Comparison of ENCODE assay signal across 8 cellular contexts in genomic region chr1:16874968-16875367, GRCh38. TPM values are rescaled to one million over a fixed set of nuclear protein-coding genes. Genes with fewer than 3 reads are reported as not detected.
DNase-seq lines count a peak whose midpoint lies in the region; ATAC-seq, FAIRE-seq and TF ChIP-seq lines count a peak whose summit lies in the region.
"Not testable (repeated sequence)": the region's sequence is repeated elsewhere in the genome, so short reads cannot be mapped to it uniquely, and the experiment has no call there.
"Had no signal": no experiment of that assay in that cellular context is flagged by ENCODE, and none has a peak within 500 bp of the region (broad histone marks: within the 10 kb centered on the region; RNA-seq: fewer than 3 reads in every experiment).

No MANE protein-coding gene starts in this region.

- DNase-seq in GM23338 (ENCODE audit: low spot score); H1 (ENCODE audit: low read depth in 1 of 2, low spot score in 2 of 2); left lobe of liver (ENCODE audit: low spot score); neural progenitor cell (ENCODE audit: low spot score): not testable (repeated sequence)

- H2BK12ac ChIP-seq in H1 (ENCODE audit: low read depth, low read length), result not testable (repeated sequence)

- H3K14ac ChIP-seq in H1 (ENCODE audit: insufficient read length), result not testable (repeated sequence)

- peak overlapping the region; percentile 49 for H3K4me3 ChIP-seq in GM23338
- peak overlapping the region; percentile 43; the same call in 1 of the 2 replicates for H3K4me3 ChIP-seq in HUES6 (ENCODE audit: low read depth, low read length)
- H3K4me3 ChIP-seq in H1 (ENCODE audit: extremely low read depth in 1 of 4, insufficient read depth in 2 of 4, low read depth in 3 of 4, low read length in 4 of 4), result peak overlapping the region in 2 of 4 experiments; percentile 30 to 48; a peak in 1 of 8 replicates
- peak overlapping the region; percentile 39 for H3K4me3 ChIP-seq in iPS-15b (ENCODE audit: low read depth, low read length)
- H3K4me3 ChIP-seq in neural progenitor cell, result not testable (repeated sequence)

- FAIRE-seq in H1 (lab: Jason Lieb, UNC), result peak; percentile 55

- not testable (repeated sequence) for TF ChIP-seq POLR2A in H1 (IDR thresholded peaks at IDR 0.05; ENCODE audit: control extremely low read depth in 1 of 2, low read depth in 2 of 2, low read length in 2 of 2)

- H3K79me2 ChIP-seq in GM23338 (replicated peaks; ENCODE audit: insufficient read depth); H1 (ENCODE audit: control insufficient read depth in 1 of 2, insufficient read depth in 2 of 2, low read length in 2 of 2); neural progenitor cell (ENCODE audit: low read depth): not testable (repeated sequence)

- H3K4ac ChIP-seq in H1 (replicated peaks; ENCODE audit: insufficient read length, low read depth, low read length), result not testable (repeated sequence)

- H3K79me1 ChIP-seq in H1 (ENCODE audit: low read depth, low read length), result not testable (repeated sequence)

- H3K23ac ChIP-seq in H1 (ENCODE audit: insufficient read length), result not testable (repeated sequence)

- not testable (repeated sequence) for H3K9me2 ChIP-seq in GM23338 (ENCODE audit: insufficient read depth)

- H3K27me3 ChIP-seq in GM23338 (ENCODE audit: insufficient read depth) (peaks cover 55% of the 10 kb centered on the region), HUES6 (ENCODE audit: control insufficient read depth, insufficient read depth, low read length) (peaks cover 29% of the 10 kb centered on the region), H1 (replicated peaks in 1 of 4; ENCODE audit: control insufficient read depth in 3 of 4, extremely low read depth in 1 of 4, insufficient read depth in 3 of 4, low read length in 3 of 4) (peaks cover 0 to 16% (median 6%) of the 10 kb centered on the region in 4 experiments; a peak in 6 of 7 replicates), iPS-15b (ENCODE audit: control insufficient read depth, insufficient read depth, low read length) (peaks cover 17% of the 10 kb centered on the region), neural progenitor cell (peaks cover 45% of the 10 kb centered on the region)

- H3K23me2 ChIP-seq in H1 (ENCODE audit: low read depth, low read length), result not testable (repeated sequence)

- not testable (repeated sequence) for H3K9me3 Mint-ChIP-seq in GM23338, neural progenitor cell

- not testable (repeated sequence) for H3K18ac ChIP-seq in H1 (ENCODE audit: extremely low read depth, low read length)

- H4K20me1 ChIP-seq in GM23338 (replicated peaks; ENCODE audit: insufficient read depth); H1 (replicated peaks in 1 of 2; ENCODE audit: control insufficient read depth in 1 of 2, insufficient read depth in 2 of 2, low read length in 2 of 2); neural progenitor cell (ENCODE audit: low read depth): not testable (repeated sequence)

- H3K4me1 Mint-ChIP-seq in GM23338 (peaks cover 21% of the 10 kb centered on the region), neural progenitor cell (peaks cover 16% of the 10 kb centered on the region)

- not testable (repeated sequence) for H3K9me3 ChIP-seq in HUES6 (ENCODE audit: control insufficient read depth, insufficient read depth, low read depth, low read length); H1 (ENCODE audit: insufficient read depth in 2 of 2, low read depth in 1 of 2, low read length in 1 of 2); iPS-15b (ENCODE audit: control insufficient read depth, insufficient read depth, low read length); neural progenitor cell (ENCODE audit: low read depth)

- not testable (repeated sequence) for H2AK5ac ChIP-seq in H1 (ENCODE audit: low read depth, low read length)

- not testable (repeated sequence) for H2BK5ac ChIP-seq in H1 (ENCODE audit: low read depth, low read length)

- H2BK15ac ChIP-seq in H1 (ENCODE audit: low read length), result not testable (repeated sequence)

- TF ChIP-seq CTCF in GM23338 (conservative IDR thresholded peaks at IDR 0.05; ENCODE audit: low read depth in 2 of 2), result peak in 1 of 2 experiments; percentile 19; a peak in 1 of 4 replicates
- TF ChIP-seq CTCF in H1 (IDR thresholded peaks at IDR 0.05; ENCODE audit: control extremely low read depth in 1 of 3, insufficient read depth in 1 of 3, low read depth in 1 of 3, low read length in 3 of 3); neural progenitor cell (IDR thresholded peaks at IDR 0.05): not testable (repeated sequence)

- not testable (repeated sequence) for H3K9ac ChIP-seq in HUES6 (ENCODE audit: low read length); H1 (replicated peaks in 1 of 4; ENCODE audit: extremely low read depth in 1 of 4, low read depth in 3 of 4, low read length in 3 of 4); iPS-15b (ENCODE audit: low read depth, low read length); neural progenitor cell

- H3K4me3 Mint-ChIP-seq in GM23338, result peak overlapping the region; percentile 70
- H3K4me3 Mint-ChIP-seq in neural progenitor cell, result not testable (repeated sequence)

- WGBS in H1 (ENCODE audit: extremely low coverage in 1 of 2, insufficient coverage in 1 of 2, insufficient read length in 1 of 2, insufficient replicate concordance in 2 of 2, low coverage in 1 of 2, low lambda C conversion rate in 2 of 2, missing lambda C conversion rate in 1 of 2), 2 experiments, result 21% methylated on average over 8 of the region's 23 CpGs; no CpG with 5 or more reads in 1 of the 2 experiments

- H3K36me3 ChIP-seq in GM23338 (ENCODE audit: insufficient read depth); HUES6 (ENCODE audit: control insufficient read depth, insufficient read depth, low read length); H1 (ENCODE audit: control insufficient read depth in 2 of 4, insufficient read depth in 4 of 4, low read length in 3 of 4); iPS-15b (ENCODE audit: control insufficient read depth, insufficient read depth, low read length); neural progenitor cell: not testable (repeated sequence)

- H3K27ac ChIP-seq in GM23338 (ENCODE audit: low read depth); HUES6 (ENCODE audit: low read depth, low read length); H1 (ENCODE audit: low read depth, low read length); neural progenitor cell: not testable (repeated sequence)

- H3F3A ChIP-seq in GM23338 (replicated peaks; ENCODE audit: low read depth), result peaks cover 12% of the 10 kb centered on the region
- H3F3A ChIP-seq in neural progenitor cell (ENCODE audit: low read depth), result peaks cover 14% of the 10 kb centered on the region

- H4K8ac ChIP-seq in H1 (ENCODE audit: extremely low read depth, insufficient read depth, low read length), result not testable (repeated sequence)

- H3K4me2 ChIP-seq in GM23338 (peak overlapping the region; percentile 72), H1 (ENCODE audit: insufficient read depth in 1 of 2, low read depth in 2 of 2, low read length in 2 of 2) (peak overlapping the region; percentile 43 to 57; a peak in 3 of 4 replicates), neural progenitor cell (peak overlapping the region; percentile 22)

- H4K5ac ChIP-seq in H1 (ENCODE audit: insufficient read length, low read depth, low read length), result not testable (repeated sequence)

- H2BK120ac ChIP-seq in H1 (replicated peaks; ENCODE audit: low read depth, low read length), result not testable (repeated sequence)

- CTCF ChIA-PET in H1 (lab: Charles Lee; ENCODE audit: partially characterized antibody), result interaction anchor here (0.9 to 2.2 kb wide), 3 partner anchors 8 to 255 kb away, joined by 3 to 8 read pairs (median 7); no protein-coding TSS in a partner anchor

- H3K27me3 Mint-ChIP-seq in GM23338 (ENCODE audit: insufficient read depth, low read depth, poor library complexity) (peaks cover 37% of the 10 kb centered on the region), neural progenitor cell (ENCODE audit: insufficient read depth, low read depth) (peaks cover 28% of the 10 kb centered on the region)

- H2AFZ ChIP-seq in GM23338 (peak overlapping the region; percentile 100), H1 (ENCODE audit: low read length) (peak overlapping the region; percentile 97; the same call in 1 of the 2 replicates), neural progenitor cell (replicated peaks) (peak overlapping the region; percentile 42)

- POLR2A ChIA-PET in H1 (lab: Charles Lee; ENCODE audit: partially characterized antibody), result interaction anchor here (1.5 to 2.2 kb wide), 2 partner anchors 14 to 30 kb away, joined by 4 to 7 read pairs; no protein-coding TSS in a partner anchor

- not testable (repeated sequence) for H3K56ac ChIP-seq in H1 (replicated peaks; ENCODE audit: insufficient read length, low read depth, low read length)

- not testable (repeated sequence) for H3K36me3 Mint-ChIP-seq in GM23338 (ENCODE audit: low read depth); neural progenitor cell

- not testable (repeated sequence) for ATAC-seq in GM23338
- peak; percentile 5 for ATAC-seq in left lobe of liver

- H3K4me1 ChIP-seq in GM23338 (ENCODE audit: insufficient read depth); HUES6 (ENCODE audit: control insufficient read depth, insufficient read depth, low read length); H1 (replicated peaks in 1 of 4; ENCODE audit: control insufficient read depth in 3 of 4, insufficient read depth in 4 of 4, low read length in 3 of 4); iPS-15b (ENCODE audit: control insufficient read depth, insufficient read depth, low read length); neural progenitor cell: not testable (repeated sequence)

- not testable (repeated sequence) for TF ChIP-seq EP300 in H1 (IDR thresholded peaks at IDR 0.05; ENCODE audit: borderline replicate concordance in 1 of 2, low read depth in 2 of 2, low read length in 2 of 2)

- H3K27ac Mint-ChIP-seq in GM23338, neural progenitor cell: not testable (repeated sequence)

- not testable (repeated sequence) for TF ChIP-seq RAD21 in H1 (IDR thresholded peaks at IDR 0.05 in 1 of 2, conservative IDR thresholded peaks at IDR 0.05 in 1 of 2; ENCODE audit: low read depth in 2 of 2, low read length in 2 of 2)

- not testable (repeated sequence) for H2BK20ac ChIP-seq in H1 (ENCODE audit: low read length)

- not testable (repeated sequence) for H4K91ac ChIP-seq in H1 (replicated peaks; ENCODE audit: insufficient read length, low read length)

RNA-seq across cellular contexts. Expression of gene RNU1-2, which starts 20.8 kb away (rescaled TPM):
- under 0.01 TPM in 1 of 2 replicates, not detected in the other for total RNA-seq in GM23338 (2014; rRNA removed; shearing (Covaris generic))
- polyA plus RNA-seq in GM23338 (2016; fragmentation: Nextera tagmentation; extraction: Ambion mirVana), result not detected in 2 replicates
- total RNA-seq in H1 (2021; fragmentation: NEBNext Ultra II Directional; extraction: Animal tissue kit (Norgen Biotek cat#: 25700)), result 1,303 and 1,497 TPM in 2 replicates
- polyA plus RNA-seq in H1 (2011; rRNA removed), result under 0.01 and 145 TPM in 2 replicates
- polyA plus RNA-seq in H1 (2011; cell fraction: cytosol; rRNA removed), result under 0.01 TPM
- under 0.01 TPM for polyA plus RNA-seq in H1 (2011; cell fraction: nucleus; rRNA removed)
- polyA plus RNA-seq in H1 (2012, experiment 1 of 2), result 20.3 to 94.3 TPM in 2 of 4 replicates, not detected in the others
- not detected for polyA plus RNA-seq in H1 (2012, experiment 2 of 2)
- not detected for polyA plus RNA-seq in H1 (2013, experiment 1 of 2)
- not detected for polyA plus RNA-seq in H1 (2013, experiment 2 of 2)
- polyA minus RNA-seq in H1 (2011; rRNA and poly(A)+ RNA removed), result 10,411 and 22,262 TPM in 2 replicates
- 59,319 TPM for polyA minus RNA-seq in H1 (2011; cell fraction: cytosol; rRNA and poly(A)+ RNA removed)
- polyA minus RNA-seq in H1 (2011; cell fraction: nucleus; rRNA and poly(A)+ RNA removed), result 43,973 TPM
- total RNA-seq in left lobe of liver, result 1,159 TPM
- under 0.01 TPM in 2 replicates for total RNA-seq in neural progenitor cell (ENCODE audit: low replicate concordance)
- total RNA-seq: GM23248 had no signal
- polyA plus RNA-seq: BJ, GM23248 had no signal

RNA-seq across cellular contexts. Expression of gene CROCC, which starts 46.8 kb away (rescaled TPM):
- total RNA-seq in GM23338 (2014; rRNA removed; shearing (Covaris generic)), result 74.6 and 106 TPM in 2 replicates
- polyA plus RNA-seq in GM23338 (2016; fragmentation: Nextera tagmentation; extraction: Ambion mirVana) (13.0 and 15.1 TPM in 2 replicates), H1 (2011; rRNA removed) (12.1 and 24.9 TPM in 2 replicates)
- 39.5 and 42.3 TPM in 2 replicates for total RNA-seq in H1 (2021; fragmentation: NEBNext Ultra II Directional; extraction: Animal tissue kit (Norgen Biotek cat#: 25700))
- polyA plus RNA-seq in H1 (2011; cell fraction: cytosol; rRNA removed), result 35.6 TPM
- polyA plus RNA-seq in H1 (2011; cell fraction: nucleus; rRNA removed), result 147 TPM
- polyA plus RNA-seq in H1 (2012, experiment 1 of 2), result 32.4 to 53.1 TPM (median 44.9 TPM) in 4 replicates
- 16.9 TPM for polyA plus RNA-seq in H1 (2012, experiment 2 of 2)
- polyA plus RNA-seq in H1 (2013, experiment 1 of 2), result 20.0 TPM
- 18.9 TPM for polyA plus RNA-seq in H1 (2013, experiment 2 of 2)
- polyA minus RNA-seq in H1 (2011; rRNA and poly(A)+ RNA removed), result 13.7 and 18.3 TPM in 2 replicates
- 29.4 TPM for polyA minus RNA-seq in H1 (2011; cell fraction: cytosol; rRNA and poly(A)+ RNA removed)
- 44.5 TPM for polyA minus RNA-seq in H1 (2011; cell fraction: nucleus; rRNA and poly(A)+ RNA removed)
- total RNA-seq in left lobe of liver (11.8 TPM), neural progenitor cell (ENCODE audit: low replicate concordance) (15.2 and 76.7 TPM in 2 replicates)

Comparison
In these comparisons a context has a peak if more than half of its experiments do, and no peak if none do; other contexts are left out.
1. H2AFZ ChIP-seq: peak in every context shown above with its lines; median percentile 100 in GM23338; 97 in H1; 42 in neural progenitor cell.
2. H3K4me2 ChIP-seq: peak in every context shown above with its lines; median percentile 72 in GM23338; 50 in H1; 22 in neural progenitor cell.
3. RNA of gene RNU1-2, which starts 20.8 kb away (total RNA-seq): 1,303 to 1,497 TPM in H1 and 1,159 TPM in left lobe of liver (single experiment); under 0.01 TPM in GM23338 and under 0.01 TPM in neural progenitor cell; every median in the first group is over 1,000 times any median in the second.